ENCODE assay signal across 26 cellular contexts in genomic region chr10:23283680-23284079, GRCh38.
"Had no signal": no experiment of that assay in that cellular context is flagged by ENCODE, and none has a peak within 500 bp of the region (broad histone marks: within the 10 kb centered on the region; RNA-seq: fewer than 3 reads in every experiment).

No MANE protein-coding gene starts in this region.

- H3K27ac ChIP-seq: neural progenitor cell, neutrophil, parathyroid adenoma, psoas muscle, right lobe of liver, sigmoid colon, stomach, thoracic aorta, thyroid gland, tibial nerve, upper lobe of left lung, vagina had no signal

- FAIRE-seq: small intestine, urothelium cell line had no signal

- H3K9ac ChIP-seq: neural progenitor cell, parathyroid adenoma had no signal

- H3K4me3 ChIP-seq: neural progenitor cell, psoas muscle, right lobe of liver, sigmoid colon, stomach, thoracic aorta, thyroid gland, tibial nerve, upper lobe of left lung, vagina had no signal

- H3K36me3 ChIP-seq: neural progenitor cell, neutrophil, right lobe of liver, sigmoid colon, stomach, thoracic aorta, thyroid gland, tibial nerve, upper lobe of left lung, vagina had no signal

- H3K4me1 ChIP-seq: parathyroid adenoma, psoas muscle, right lobe of liver, sigmoid colon, thyroid gland, upper lobe of left lung, vagina had no signal

- H3K27me3 ChIP-seq: neural progenitor cell, right lobe of liver, sigmoid colon, thyroid gland, tibial nerve, upper lobe of left lung, vagina had no signal

- DNase-seq: natural killer cell; nucleus accumbens; posterior cingulate gyrus; psoas muscle; right cardiac atrium; right lobe of liver; sigmoid colon; small intestine; stimulated activated CD4-positive, alpha-beta T cell treated with anti-CD3 and anti-CD28 coated beads, Interleukin-15, amount 100 ng/mL, for 24 hours; stimulated activated CD4-positive, alpha-beta T cell treated with anti-CD3 and anti-CD28 coated beads, Interleukin-2, amount 100 ng/mL, for 24 hours; stimulated activated CD4-positive, alpha-beta T cell treated with anti-CD3 and anti-CD28 coated beads, Interleukin-2, amount 100 ng/mL, for 48 hours; stimulated activated CD4-positive, alpha-beta T cell treated with anti-CD3 and anti-CD28 coated beads, Interleukin-4, amount 100 ng/mL, for 24 hours; stimulated activated naive B cell treated with anti-CD40 and anti-IgM and Interleukin-4, amounts not matched to agents 10 μg/mL and 1 μg/mL and 100 μg/mL, for 72 hours; stimulated activated naive CD4-positive, alpha-beta T cell treated with Interleukin-2 at 50 U/mL for 16 hours; stomach; thyroid gland; trophoblast cell; upper lobe of left lung had no signal

- H3K9me3 ChIP-seq: neutrophil, psoas muscle, right lobe of liver, sigmoid colon, stomach, thoracic aorta, thyroid gland, upper lobe of left lung, vagina had no signal

- H3K4me2 ChIP-seq: neural progenitor cell had no signal

- H2AFZ ChIP-seq: neural progenitor cell, parathyroid adenoma had no signal

- H3K79me2 ChIP-seq: parathyroid adenoma had no signal

- ATAC-seq: natural killer cell; psoas muscle; right cardiac atrium; right lobe of liver; stimulated activated effector memory CD8-positive, alpha-beta T cell treated with anti-CD3 and anti-CD28 coated beads, Interleukin-12 subunit alpha, Interleukin-12 subunit beta, amount 100 ng/mL, for 72 hours; stimulated activated naive B cell treated with anti-CD40 and anti-IgM and Interleukin-4, amounts not matched to agents 10 μg/mL and 1 μg/mL and 100 μg/mL, for 72 hours had no signal
